Comparison of ENCODE assay signal across 8 cellular contexts in genomic region chr20:33456916-33457642, GRCh38. TPM values are rescaled to one million over a fixed set of nuclear protein-coding genes. Genes with fewer than 3 reads are reported as not detected.
DNase-seq lines count a peak whose midpoint lies in the region; TF ChIP-seq lines count a peak whose summit lies in the region.
"Not testable (repeated sequence)": the region's sequence is repeated elsewhere in the genome, so short reads cannot be mapped to it uniquely, and the experiment has no call there.

No MANE protein-coding gene starts in this region.

- not testable (repeated sequence) for H4K20me1 ChIP-seq in H9 (ENCODE audit: control insufficient read depth, insufficient read depth, insufficient read length); fibroblast of lung (ENCODE audit: control insufficient read depth, extremely low read depth, insufficient read depth, low read length)

- not testable (repeated sequence) for H2BK15ac ChIP-seq in H9 (ENCODE audit: low read depth, low read length)

- H3K27ac Mint-ChIP-seq in CD4-positive, alpha-beta memory T cell: peak overlapping the region in 2 of 7 donors; percentile 25 to 60
- H3K27ac Mint-ChIP-seq in H9: not testable (repeated sequence)

- not testable (repeated sequence) for H3K9me3 Mint-ChIP-seq in CD4-positive, alpha-beta memory T cell; H9

- intact Hi-C loops in CD4-positive, alpha-beta memory T cell (cut with micrococcal nuclease): loop anchor here (1.0 to 2.0 kb wide), 5 partner anchors 196 to 672 kb away; partner anchors contain the start of gene ZNF341

- not testable (repeated sequence) for H3K4me3 ChIP-seq in CD4-positive, alpha-beta memory T cell (ENCODE audit: low read length in 2 of 2); fibroblast of lung (replicated peaks in 1 of 4; ENCODE audit: control extremely low read depth in 1 of 4, insufficient read depth in 1 of 4, low read depth in 3 of 4, low read length in 4 of 4)

- not testable (repeated sequence) for H4K8ac ChIP-seq in H9 (replicated peaks; ENCODE audit: insufficient read length, low read depth, low read length)

- H3K79me1 ChIP-seq in H9 (ENCODE audit: insufficient read depth, low read depth, low read length, poor library complexity, severe bottlenecking): not testable (repeated sequence)

- H4K5ac ChIP-seq in H9 (ENCODE audit: insufficient read length, low read depth, low read length): not testable (repeated sequence)

- not testable (repeated sequence) for H3K18ac ChIP-seq in H9 (ENCODE audit: insufficient read length, low read depth, low read length)

- not testable (repeated sequence) for H2BK120ac ChIP-seq in H9 (ENCODE audit: low read depth, low read length, poor library complexity, severe bottlenecking)

- H2AFZ ChIP-seq in H9 (ENCODE audit: low read length); fibroblast of lung (ENCODE audit: low read length): not testable (repeated sequence)

- not testable (repeated sequence) for H3K9me3 ChIP-seq in CD4-positive, alpha-beta memory T cell (ENCODE audit: control insufficient read depth in 1 of 2, low read length in 2 of 2); H9 (ENCODE audit: control insufficient read depth, low read depth, low read length); fibroblast of lung (ENCODE audit: control insufficient read depth, insufficient read depth, low read depth, low read length)

- not testable (repeated sequence) for H3K9ac ChIP-seq in H9 (ENCODE audit: extremely low read depth, insufficient read length, low read length); fibroblast of lung (ENCODE audit: insufficient read depth, low read length)

- H2AK5ac ChIP-seq in H9 (ENCODE audit: insufficient read length, low read length): not testable (repeated sequence)

- H3K14ac ChIP-seq in H9 (ENCODE audit: insufficient read depth, low read length): not testable (repeated sequence)

- not testable (repeated sequence) for H3K36me3 ChIP-seq in CD4-positive, alpha-beta memory T cell (ENCODE audit: insufficient read depth, low read length); fibroblast of lung (ENCODE audit: control insufficient read depth, insufficient read depth, low read length)

- TF ChIP-seq CTCF in H9 (conservative IDR thresholded peaks at IDR 0.05): peak; percentile 99
- TF ChIP-seq CTCF in fibroblast of lung (conservative IDR thresholded peaks at IDR 0.05 in 1 of 2, IDR thresholded peaks at IDR 0.05 in 1 of 2; ENCODE audit: low read depth in 1 of 2, low read length in 2 of 2): peak; percentile 85 to 95

- not testable (repeated sequence) for H3K27ac ChIP-seq in CD4-positive, alpha-beta memory T cell (ENCODE audit: low read depth, low read length); H9 (ENCODE audit: insufficient read length, low read depth, low read length); fibroblast of lung (ENCODE audit: insufficient read depth, low read length)

- H4K91ac ChIP-seq in H9 (ENCODE audit: insufficient read length, low read depth, low read length): not testable (repeated sequence)

- not testable (repeated sequence) for H3K4me1 ChIP-seq in CD4-positive, alpha-beta memory T cell (ENCODE audit: insufficient read depth, low read length); H9 (ENCODE audit: insufficient read depth, low read length); fibroblast of lung (ENCODE audit: control insufficient read depth, extremely low read depth, insufficient read depth, low read length)

- not testable (repeated sequence) for H3K36me3 Mint-ChIP-seq in CD4-positive, alpha-beta memory T cell; H9 (ENCODE audit: insufficient read depth in 1 of 3, low read depth in 3 of 3)

- H2BK12ac ChIP-seq in H9 (ENCODE audit: insufficient read length, low read depth, low read length): not testable (repeated sequence)

- not testable (repeated sequence) for H3K4me2 ChIP-seq in H9 (ENCODE audit: insufficient read depth, insufficient read length, low read length); fibroblast of lung (ENCODE audit: extremely low read depth, insufficient read depth, low read length)

- H3K27me3 ChIP-seq in CD4-positive, alpha-beta memory T cell (ENCODE audit: insufficient read depth, low read length); H9 (ENCODE audit: insufficient read depth, low read length); fibroblast of lung (ENCODE audit: control insufficient read depth, insufficient read depth, low read length): not testable (repeated sequence)

- WGBS in H9 (ENCODE audit: extremely low coverage, insufficient read length, low lambda C conversion rate): no CpG with 5 or more reads among the region's 6 CpGs

- not testable (repeated sequence) for H3K4me1 Mint-ChIP-seq in CD4-positive, alpha-beta memory T cell; H9

- not testable (repeated sequence) for H3K56ac ChIP-seq in H9 (ENCODE audit: insufficient read length, low read depth, low read length)

- CTCF ChIA-PET in CD4-positive, alpha-beta memory T cell (lab: Charles Lee; ENCODE audit: partially characterized antibody): interaction anchor here (0.7 to 2.6 kb wide), 15 partner anchors 10 to 402 kb away, joined by 3 to 34 read pairs (median 4); partner anchors contain the start of genes ACTL10 and CBFA2T2

- not testable (repeated sequence) for H2BK5ac ChIP-seq in H9 (ENCODE audit: insufficient read length, low read length)

- not testable (repeated sequence) for H3K4ac ChIP-seq in H9 (ENCODE audit: low read depth, low read length)

- POLR2A ChIA-PET in CD4-positive, alpha-beta memory T cell (lab: Charles Lee; ENCODE audit: partially characterized antibody): interaction anchor here (0.7 to 1.9 kb wide), 6 partner anchors 13 to 275 kb away, joined by 3 to 12 read pairs (median 4); partner anchors contain the start of genes ACTL10, CBFA2T2, SNTA1 and ZNF341

- peak overlapping the region in 1 of 8 donors; percentile 26 for H3K4me3 Mint-ChIP-seq in CD4-positive, alpha-beta memory T cell
- not testable (repeated sequence) for H3K4me3 Mint-ChIP-seq in H9

- not testable (repeated sequence) for H3K79me2 ChIP-seq in H9 (ENCODE audit: insufficient read depth, low read length); fibroblast of lung (ENCODE audit: control insufficient read depth, insufficient read depth, low read length)

- H3K27me3 Mint-ChIP-seq in CD4-positive, alpha-beta memory T cell; H9 (ENCODE audit: low read depth): not testable (repeated sequence)

- H3K23ac ChIP-seq in H9 (ENCODE audit: insufficient read length, low read depth, low read length): not testable (repeated sequence)

- peak; percentile 67 to 76 (median 71) for DNase-seq in CD4-positive, alpha-beta memory T cell
- DNase-seq in H9: peak; percentile 91
- DNase-seq in NCI-H2029 treated with DMSO at 0.1 percent for 48 hours (lab: John Stamatoyannopoulos, UW): peak; percentile 38
- DNase-seq in SW 1271 (lab: John Stamatoyannopoulos, UW): peak; percentile 70 to 94
- DNase-seq in activated effector memory CD4-positive, alpha-beta T cell treated with anti-CD3 and anti-CD28 coated beads, Interleukin-2, amount 50 U/mL, for 16 hours: peak; percentile 92
- DNase-seq in fibroblast of lung (ENCODE audit: low read depth in 2 of 2): peak; percentile 47 to 72
- peak; percentile 86 for DNase-seq in mucosa of gallbladder (ENCODE audit: low spot score)
- DNase-seq in stimulated activated CD8-positive, alpha-beta memory T cell treated with anti-CD3 and anti-CD28 coated beads, Interleukin-15, amount 100 ng/mL, for 1 hour (ENCODE audit: low read depth): peak; percentile 73

- H3K23me2 ChIP-seq in H9 (ENCODE audit: insufficient read length, low read depth, low read length, poor library complexity, severe bottlenecking): not testable (repeated sequence)

- H3T11ph ChIP-seq in H9 (ENCODE audit: low read length): not testable (repeated sequence)

- H2BK20ac ChIP-seq in H9 (ENCODE audit: low read depth, low read length, poor library complexity, severe bottlenecking): not testable (repeated sequence)

RNA-seq across cellular contexts. Expression of gene SNTA1, which starts 13.5 kb away (rescaled TPM):
- total RNA-seq in CD4-positive, alpha-beta memory T cell: 1 to 10 TPM; 5.1 to 5.7 TPM
- 1 to 10 TPM; 7.2 to 9.2 TPM for polyA plus RNA-seq in CD4-positive, alpha-beta memory T cell
- total RNA-seq in H9 (2021): 9.9 and 10.2 TPM in 2 replicates
- 28.8 and 46.6 TPM in 2 replicates for total RNA-seq in fibroblast of lung
- polyA plus RNA-seq in fibroblast of lung: 17.2 and 18.2 TPM in 2 replicates
- polyA plus RNA-seq in fibroblast of lung (2012): 25.6 and 29.4 TPM in 2 replicates
- polyA minus RNA-seq in fibroblast of lung (ENCODE audit: low replicate concordance): 36.6 and 41.3 TPM in 2 replicates
- total RNA-seq in mucosa of gallbladder: 13.0 TPM

RNA-seq across cellular contexts. Expression of gene CBFA2T2, which starts 32.8 kb away (rescaled TPM):
- total RNA-seq in CD4-positive, alpha-beta memory T cell: 10 to 100 TPM; 42.1 to 43.4 TPM
- polyA plus RNA-seq in CD4-positive, alpha-beta memory T cell: 10 to 100 TPM; 16.5 to 25.2 TPM
- total RNA-seq in H9 (2021): 10.9 and 11.2 TPM in 2 replicates
- 5.1 and 7.3 TPM in 2 replicates for total RNA-seq in fibroblast of lung
- polyA plus RNA-seq in fibroblast of lung: 4.8 and 5.6 TPM in 2 replicates
- polyA plus RNA-seq in fibroblast of lung (2012): 3.5 and 4.3 TPM in 2 replicates
- 13.9 and 16.6 TPM in 2 replicates for polyA minus RNA-seq in fibroblast of lung (ENCODE audit: low replicate concordance)
- 21.2 TPM for total RNA-seq in mucosa of gallbladder

RNA-seq across cellular contexts. Expression of gene CDK5RAP1, which starts 55.8 kb away (rescaled TPM):
- 10 to 100 TPM; 50.9 to 51.8 TPM for total RNA-seq in CD4-positive, alpha-beta memory T cell
- 10 to 100 TPM; 39.8 to 41.8 TPM for polyA plus RNA-seq in CD4-positive, alpha-beta memory T cell
- 66.4 and 69.2 TPM in 2 replicates for total RNA-seq in H9 (2021)
- total RNA-seq in fibroblast of lung: 17.5 and 23.8 TPM in 2 replicates
- polyA plus RNA-seq in fibroblast of lung: 22.4 and 29.1 TPM in 2 replicates
- 18.1 and 27.3 TPM in 2 replicates for polyA plus RNA-seq in fibroblast of lung (2012)
- polyA minus RNA-seq in fibroblast of lung (ENCODE audit: low replicate concordance): 12.8 and 26.6 TPM in 2 replicates
- 18.7 TPM for total RNA-seq in mucosa of gallbladder

Comparison
In these comparisons a context has a peak if more than half of its experiments do, and no peak if none do; other contexts are left out.
1. DNase-seq: peak in every context shown above with its lines; median percentile 92 in activated effector memory CD4-positive, alpha-beta T cell treated with anti-CD3 and anti-CD28 coated beads, Interleukin-2, amount 50 U/mL, for 16 hours; 91 in H9; 86 in mucosa of gallbladder; 82 in SW 1271; 73 in stimulated activated CD8-positive, alpha-beta memory T cell treated with anti-CD3 and anti-CD28 coated beads, Interleukin-15, amount 100 ng/mL, for 1 hour; 71 in CD4-positive, alpha-beta memory T cell; 60 in fibroblast of lung; 38 in NCI-H2029 treated with DMSO at 0.1 percent for 48 hours.